ENCODE assay signal across 10 cellular contexts in genomic region chr1:16981269-16981849, GRCh38. TPM values are rescaled to one million over a fixed set of nuclear protein-coding genes. Genes with fewer than 3 reads are reported as not detected.
DNase-seq lines count a peak whose midpoint lies in the region; ATAC-seq and TF ChIP-seq lines count a peak whose summit lies in the region.
"Had no signal": no experiment of that assay in that cellular context is flagged by ENCODE, and none has a peak within 500 bp of the region (broad histone marks: within the 10 kb centered on the region; RNA-seq: fewer than 3 reads in every experiment).

No MANE protein-coding gene starts in this region.

- peak overlapping the region; percentile 95 for H3K9ac ChIP-seq in GM23248

- H3K27me3 ChIP-seq in GM23248 (replicated peaks; ENCODE audit: insufficient read depth): no peaks in the 10 kb centered on the region

- H3K4me3 ChIP-seq in GM23248 (peak overlapping the region; percentile 88), skin epidermis (no peak overlapping the region)

- DNase-seq in GM23248 (peak; percentile 99), fibroblast of peridontal ligament (ENCODE audit: extremely low read depth) (peak; percentile 83), inferior parietal cortex (ENCODE audit: extremely low spot score) (no peak), NCI-H2196 treated with DMSO at 0.1 percent for 48 hours (lab: John Stamatoyannopoulos, UW; ENCODE audit: unreplicated experiment) (no peak), DMS153 treated with DMSO at 0.1 percent for 48 hours (lab: John Stamatoyannopoulos, UW; ENCODE audit: unreplicated experiment) (no peak)
- DNase-seq: aorta, left lung, MV-4-11 had no signal

- no peaks in the 10 kb centered on the region for H4K20me1 ChIP-seq in GM23248 (ENCODE audit: insufficient read depth)

- peaks cover 34% of the 10 kb centered on the region for H3K79me2 ChIP-seq in GM23248 (ENCODE audit: insufficient read depth)

- H3K36me3 ChIP-seq in GM23248 (ENCODE audit: low read depth): no peaks in the 10 kb centered on the region; the same call in 1 of the 2 replicates

- no peak overlapping the region for H2AFZ ChIP-seq in GM23248

- H3K27ac ChIP-seq in GM23248 (peak overlapping the region; percentile 98), skin epidermis (peak overlapping the region in 16 of 21 experiments; percentile 2 to 89 (median 78))

- H3K4me2 ChIP-seq in GM23248 (ENCODE audit: unreplicated experiment): peak overlapping the region; percentile 93

- peaks cover 33% of the 10 kb centered on the region for H3K4me1 ChIP-seq in GM23248 (ENCODE audit: insufficient read depth)

- WGBS in GM23248 (ENCODE audit: low coverage in 1 of 2, low lambda C conversion rate in 2 of 2, missing lambda C conversion rate in 2 of 2), 2 experiments: 4 to 8% methylated on average over 10 of the region's 10 CpGs

- peaks cover 32% of the 10 kb centered on the region for H3F3A ChIP-seq in GM23248 (ENCODE audit: insufficient read depth)

- no peaks in the 10 kb centered on the region for H3K9me2 ChIP-seq in GM23248 (ENCODE audit: insufficient read depth)

- peak; percentile 14; the same call in 2 of the 3 replicates for ATAC-seq in SK-N-SH treated with all-trans-retinoic acid at 6 μM for 48 hours

- H3K9me3 ChIP-seq in GM23248 (ENCODE audit: low read depth): no peaks in the 10 kb centered on the region
- H3K9me3 ChIP-seq: left lung had no signal

- in situ Hi-C loops in GM23248 (cut with MboI): no loop called here

TF ChIP-seq in SK-N-SH treated with all-trans-retinoic acid at 6 μM for 48 hours, 23 proteins besides CTCF, POLR2A, EP300 and RAD21:
- TF ChIP-seq, protein P1, sequence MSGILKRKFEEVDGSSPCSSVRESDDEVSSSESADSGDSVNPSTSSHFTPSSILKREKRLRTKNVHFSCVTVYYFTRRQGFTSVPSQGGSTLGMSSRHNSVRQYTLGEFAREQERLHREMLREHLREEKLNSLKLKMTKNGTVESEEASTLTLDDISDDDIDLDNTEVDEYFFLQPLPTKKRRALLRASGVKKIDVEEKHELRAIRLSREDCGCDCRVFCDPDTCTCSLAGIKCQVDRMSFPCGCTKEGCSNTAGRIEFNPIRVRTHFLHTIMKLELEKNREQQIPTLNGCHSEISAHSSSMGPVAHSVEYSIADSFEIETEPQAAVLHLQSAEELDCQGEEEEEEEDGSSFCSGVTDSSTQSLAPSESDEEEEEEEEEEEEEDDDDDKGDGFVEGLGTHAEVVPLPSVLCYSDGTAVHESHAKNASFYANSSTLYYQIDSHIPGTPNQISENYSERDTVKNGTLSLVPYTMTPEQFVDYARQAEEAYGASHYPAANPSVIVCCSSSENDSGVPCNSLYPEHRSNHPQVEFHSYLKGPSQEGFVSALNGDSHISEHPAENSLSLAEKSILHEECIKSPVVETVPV (CRISPR knock-in tag; IDR thresholded peaks at IDR 0.05): no peak
- TF ChIP-seq TOX (CRISPR knock-in tag; IDR thresholded peaks at IDR 0.05; ENCODE audit: borderline replicate concordance) (no peak), OSR1 (CRISPR knock-in tag; IDR thresholded peaks at IDR 0.05) (no peak), PPARA (CRISPR knock-in tag; IDR thresholded peaks at IDR 0.05; ENCODE audit: borderline replicate concordance) (no peak), BACH2 (CRISPR knock-in tag; IDR thresholded peaks at IDR 0.05; ENCODE audit: borderline replicate concordance) (no peak), CREB5 (CRISPR knock-in tag; IDR thresholded peaks at IDR 0.05; ENCODE audit: low read depth) (no peak), ZNF565 (CRISPR knock-in tag; conservative IDR thresholded peaks at IDR 0.05; ENCODE audit: low read depth) (no peak), ZNF70 (CRISPR knock-in tag; IDR thresholded peaks at IDR 0.05) (no peak), ZC3H10 (CRISPR knock-in tag; IDR thresholded peaks at IDR 0.05) (no peak), CSDC2 (CRISPR knock-in tag; IDR thresholded peaks at IDR 0.05) (no peak), ISL1 (CRISPR knock-in tag; IDR thresholded peaks at IDR 0.05) (no peak), ZFP30 (CRISPR knock-in tag; IDR thresholded peaks at IDR 0.05) (no peak), ESRRG (CRISPR knock-in tag; IDR thresholded peaks at IDR 0.05) (no peak), SNAI2 (CRISPR knock-in tag; IDR thresholded peaks at IDR 0.05) (no peak), RARB (CRISPR knock-in tag; IDR thresholded peaks at IDR 0.05) (no peak), ZNF8 (CRISPR knock-in tag; IDR thresholded peaks at IDR 0.05) (no peak), GLIS3 (CRISPR knock-in tag; IDR thresholded peaks at IDR 0.05) (no peak), ARNTL (CRISPR knock-in tag; IDR thresholded peaks at IDR 0.05; ENCODE audit: borderline replicate concordance, low read depth) (no peak)
- TF ChIP-seq, protein P2, sequence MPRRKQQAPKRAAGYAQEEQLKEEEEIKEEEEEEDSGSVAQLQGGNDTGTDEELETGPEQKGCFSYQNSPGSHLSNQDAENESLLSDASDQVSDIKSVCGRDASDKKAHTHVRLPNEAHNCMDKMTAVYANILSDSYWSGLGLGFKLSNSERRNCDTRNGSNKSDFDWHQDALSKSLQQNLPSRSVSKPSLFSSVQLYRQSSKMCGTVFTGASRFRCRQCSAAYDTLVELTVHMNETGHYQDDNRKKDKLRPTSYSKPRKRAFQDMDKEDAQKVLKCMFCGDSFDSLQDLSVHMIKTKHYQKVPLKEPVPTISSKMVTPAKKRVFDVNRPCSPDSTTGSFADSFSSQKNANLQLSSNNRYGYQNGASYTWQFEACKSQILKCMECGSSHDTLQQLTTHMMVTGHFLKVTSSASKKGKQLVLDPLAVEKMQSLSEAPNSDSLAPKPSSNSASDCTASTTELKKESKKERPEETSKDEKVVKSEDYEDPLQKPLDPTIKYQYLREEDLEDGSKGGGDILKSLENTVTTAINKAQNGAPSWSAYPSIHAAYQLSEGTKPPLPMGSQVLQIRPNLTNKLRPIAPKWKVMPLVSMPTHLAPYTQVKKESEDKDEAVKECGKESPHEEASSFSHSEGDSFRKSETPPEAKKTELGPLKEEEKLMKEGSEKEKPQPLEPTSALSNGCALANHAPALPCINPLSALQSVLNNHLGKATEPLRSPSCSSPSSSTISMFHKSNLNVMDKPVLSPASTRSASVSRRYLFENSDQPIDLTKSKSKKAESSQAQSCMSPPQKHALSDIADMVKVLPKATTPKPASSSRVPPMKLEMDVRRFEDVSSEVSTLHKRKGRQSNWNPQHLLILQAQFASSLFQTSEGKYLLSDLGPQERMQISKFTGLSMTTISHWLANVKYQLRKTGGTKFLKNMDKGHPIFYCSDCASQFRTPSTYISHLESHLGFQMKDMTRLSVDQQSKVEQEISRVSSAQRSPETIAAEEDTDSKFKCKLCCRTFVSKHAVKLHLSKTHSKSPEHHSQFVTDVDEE (CRISPR knock-in tag; IDR thresholded peaks at IDR 0.05): no peak
- TF ChIP-seq, protein P3, sequence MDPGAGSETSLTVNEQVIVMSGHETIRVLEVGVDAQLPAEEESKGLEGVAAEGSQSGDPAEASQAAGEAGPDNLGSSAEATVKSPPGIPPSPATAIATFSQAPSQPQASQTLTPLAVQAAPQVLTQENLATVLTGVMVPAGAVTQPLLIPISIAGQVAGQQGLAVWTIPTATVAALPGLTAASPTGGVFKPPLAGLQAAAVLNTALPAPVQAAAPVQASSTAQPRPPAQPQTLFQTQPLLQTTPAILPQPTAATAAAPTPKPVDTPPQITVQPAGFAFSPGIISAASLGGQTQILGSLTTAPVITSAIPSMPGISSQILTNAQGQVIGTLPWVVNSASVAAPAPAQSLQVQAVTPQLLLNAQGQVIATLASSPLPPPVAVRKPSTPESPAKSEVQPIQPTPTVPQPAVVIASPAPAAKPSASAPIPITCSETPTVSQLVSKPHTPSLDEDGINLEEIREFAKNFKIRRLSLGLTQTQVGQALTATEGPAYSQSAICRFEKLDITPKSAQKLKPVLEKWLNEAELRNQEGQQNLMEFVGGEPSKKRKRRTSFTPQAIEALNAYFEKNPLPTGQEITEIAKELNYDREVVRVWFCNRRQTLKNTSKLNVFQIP (CRISPR knock-in tag; IDR thresholded peaks at IDR 0.05; ENCODE audit: borderline replicate concordance, low read depth): no peak

RNA-seq across cellular contexts. Expression of gene MFAP2, which starts 0.9 kb away (rescaled TPM):
- total RNA-seq in GM23248 (2014; rRNA removed; shearing (Covaris generic)): 164 and 189 TPM in 2 replicates
- polyA plus RNA-seq in GM23248 (2016; fragmentation: Nextera tagmentation; extraction: Ambion mirVana): 469 and 471 TPM in 2 replicates

RNA-seq across cellular contexts. Expression of gene ATP13A2, which starts 30.4 kb away (rescaled TPM):
- total RNA-seq in GM23248 (2014; rRNA removed; shearing (Covaris generic)): 29.6 and 44.6 TPM in 2 replicates
- 30.5 and 32.4 TPM in 2 replicates for polyA plus RNA-seq in GM23248 (2016; fragmentation: Nextera tagmentation; extraction: Ambion mirVana)

RNA-seq across cellular contexts. Expression of gene CROCC, which starts 59.6 kb away (rescaled TPM):
- 17.6 and 24.0 TPM in 2 replicates for total RNA-seq in GM23248 (2014; rRNA removed; shearing (Covaris generic))
- 5.2 and 7.0 TPM in 2 replicates for polyA plus RNA-seq in GM23248 (2016; fragmentation: Nextera tagmentation; extraction: Ambion mirVana)

Comparison
In these comparisons a context has a peak if more than half of its experiments do, and no peak if none do; other contexts are left out.
1. DNase-seq: peak in GM23248 (single experiment) and fibroblast of peridontal ligament (single experiment); none in inferior parietal cortex (single experiment), NCI-H2196 treated with DMSO at 0.1 percent for 48 hours (single experiment) and DMS153 treated with DMSO at 0.1 percent for 48 hours (single experiment).